In genomic region chr1:32448186-32448772, GRCh38 we compare ENCODE assay signal across 8 cellular contexts. TPM values are rescaled to one million over a fixed set of nuclear protein-coding genes. Genes with fewer than 3 reads are reported as not detected.
DNase-seq lines count a peak whose midpoint lies in the region; ATAC-seq, FAIRE-seq and TF ChIP-seq lines count a peak whose summit lies in the region.
"Not testable (repeated sequence)": the region's sequence is repeated elsewhere in the genome, so short reads cannot be mapped to it uniquely, and the experiment has no call there.

No MANE protein-coding gene starts in this region.

- dilution Hi-C loops in IMR-90 (cut with HindIII; ENCODE audit: low sequenced_read_pairs, unreplicated experiment) = not testable (repeated sequence)

- peaks cover 43% of the 10 kb centered on the region for H3K4me1 Mint-ChIP-seq in WTC11
- H3K4me1 Mint-ChIP-seq in MCF 10A (ENCODE audit: insufficient read depth, unreplicated experiment) = not testable (repeated sequence)

- not testable (repeated sequence) for H3K27me3 Mint-ChIP-seq in WTC11 (ENCODE audit: low read depth)
- peaks cover 19% of the 10 kb centered on the region for H3K27me3 Mint-ChIP-seq in MCF 10A (ENCODE audit: insufficient read depth, unreplicated experiment)

- FAIRE-seq in pancreas (lab: Jason Lieb, UNC) = peak; percentile 59

- H3K9me3 ChIP-seq in IMR-90 (ENCODE audit: control insufficient read depth, insufficient read depth, low read length); right cardiac atrium (ENCODE audit: control insufficient read depth, low read length); pancreas; suprapubic skin: not testable (repeated sequence)

- H3K9me3 Mint-ChIP-seq in WTC11 = peaks cover 31% of the 10 kb centered on the region
- not testable (repeated sequence) for H3K9me3 Mint-ChIP-seq in MCF 10A (ENCODE audit: unreplicated experiment)

- H3K36me3 Mint-ChIP-seq in WTC11 = peaks cover 29% of the 10 kb centered on the region
- not testable (repeated sequence) for H3K36me3 Mint-ChIP-seq in MCF 10A (ENCODE audit: insufficient read depth, unreplicated experiment)

- TF ChIP-seq CTCF in IMR-90 (conservative IDR thresholded peaks at IDR 0.05; ENCODE audit: low read depth, low read length) (peak; percentile 74), WTC11 (IDR thresholded peaks at IDR 0.05) (peak; percentile 89), MCF 10A (IDR thresholded peaks at IDR 0.05; ENCODE audit: unreplicated experiment) (peak; percentile 91), pancreas (IDR thresholded peaks at IDR 0.05) (peak; percentile 65 to 75 (median 74)), suprapubic skin (IDR thresholded peaks at IDR 0.05) (peak; percentile 64 to 86)

- peak overlapping the region; percentile 63 for H3K4me2 ChIP-seq in IMR-90 (ENCODE audit: low read depth, low read length)

- not testable (repeated sequence) for H2AK5ac ChIP-seq in IMR-90 (ENCODE audit: low read depth, low read length)

- not testable (repeated sequence) for H4K5ac ChIP-seq in IMR-90 (ENCODE audit: low read depth, low read length)

- H3K9me1 ChIP-seq in IMR-90 (ENCODE audit: insufficient read depth, low read length) = not testable (repeated sequence)

- CTCF ChIA-PET in IMR-90 (lab: Yijun Ruan, JAX) (interaction anchor here (0.6 to 1.1 kb wide), 5 partner anchors 16 to 192 kb away, joined by 3 to 4 read pairs (median 3); no protein-coding TSS in a partner anchor), WTC11 (lab: Charles Lee) (interaction anchor here (0.6 to 2.8 kb wide), 12 partner anchors 9 to 294 kb away, joined by 3 to 16 read pairs (median 4); partner anchors contain the start of genes RBBP4 and ZBTB8B), MCF 10A (lab: Yijun Ruan, JAX) (interaction anchor here (0.6 to 2.4 kb wide), 15 partner anchors 9 to 428 kb away, joined by 3 to 8 read pairs (median 4); no protein-coding TSS in a partner anchor)

- H2AK9ac ChIP-seq in IMR-90 (replicated peaks; ENCODE audit: low read depth, low read length, poor library complexity) = not testable (repeated sequence)

- H3K23ac ChIP-seq in IMR-90 (ENCODE audit: low read depth, low read length) = not testable (repeated sequence)

- POLR2A ChIA-PET in IMR-90 (lab: Charles Lee; ENCODE audit: unreplicated experiment) = not testable (repeated sequence)
- POLR2A ChIA-PET in WTC11 (lab: Charles Lee) (interaction anchor here (0.5 to 0.6 kb wide), 2 partner anchors 56 to 78 kb away, joined by 4 to 5 read pairs; no protein-coding TSS in a partner anchor), MCF 10A (lab: Yijun Ruan, JAX) (interaction anchor here (1.0 to 1.6 kb wide), 2 partner anchors 201 to 203 kb away, joined by 3 to 5 read pairs; partner anchors contain the start of gene RBBP4)

- not testable (repeated sequence) for H4K20me1 ChIP-seq in IMR-90 (ENCODE audit: insufficient read depth, low read length)

- TF ChIP-seq POLR2A in IMR-90 (IDR thresholded peaks at IDR 0.05; ENCODE audit: low read depth, low read length); suprapubic skin (IDR thresholded peaks at IDR 0.05): not testable (repeated sequence)

- DNase-seq in DMS53 (lab: John Stamatoyannopoulos, UW) (peak; percentile 91), IMR-90 (peak; percentile 72), NCI-H748 treated with DMSO at 0.1 percent for 48 hours (lab: John Stamatoyannopoulos, UW) (peak; percentile 23), WTC11 (ENCODE audit: low spot score) (peak; percentile 82), MCF 10A (ENCODE audit: unreplicated experiment) (peak; percentile 85), right cardiac atrium (peak; percentile 74 to 91 (median 84)), pancreas (peak; percentile 46 to 81 (median 75)), suprapubic skin (ENCODE audit: low spot score in 2 of 2) (peak; percentile 78 to 85)

- not testable (repeated sequence) for H3K9ac ChIP-seq in IMR-90 (ENCODE audit: low read depth, low read length)

- not testable (repeated sequence) for H3K27me3 ChIP-seq in IMR-90 (ENCODE audit: control insufficient read depth, insufficient read depth, low read length); right cardiac atrium (ENCODE audit: control insufficient read depth, insufficient read depth); pancreas; suprapubic skin

- in situ Hi-C loops in IMR-90 (cut with MboI; ENCODE audit: low sequenced_read_pairs) = not testable (repeated sequence)

- not testable (repeated sequence) for H3K18ac ChIP-seq in IMR-90 (ENCODE audit: low read depth, low read length)

- H3K4ac ChIP-seq in IMR-90 (ENCODE audit: low read depth, low read length) = not testable (repeated sequence)

- ATAC-seq in IMR-90 (ENCODE audit: low read depth) (peak; percentile 94), WTC11 (peak; percentile 65), right cardiac atrium (peak; percentile 54 to 71), pancreas (peak in 3 of 4 donors; percentile 69 to 70 (median 70))

- 0 out of 4 replicates have a peak overlapping the region, but pooled peaks of 1 of the 2 experiments have one; percentile 29 for H4K8ac ChIP-seq in IMR-90 (ENCODE audit: low read depth in 2 of 2, low read length in 2 of 2)

- H2AFZ ChIP-seq in IMR-90 (replicated peaks; ENCODE audit: low read length, poor library complexity) = peak overlapping the region; percentile 65

- H4K91ac ChIP-seq in IMR-90 (ENCODE audit: insufficient read depth, low read depth, low read length) = not testable (repeated sequence)

- peak overlapping the region; percentile 62 for H3K4me3 Mint-ChIP-seq in WTC11
- H3K4me3 Mint-ChIP-seq in MCF 10A (ENCODE audit: unreplicated experiment) = peak overlapping the region; percentile 60

- H3K14ac ChIP-seq in IMR-90 (replicated peaks; ENCODE audit: low read depth, low read length) = not testable (repeated sequence)

- not testable (repeated sequence) for H3K4me1 ChIP-seq in IMR-90 (ENCODE audit: control insufficient read depth, insufficient read depth, low read length); right cardiac atrium (ENCODE audit: control insufficient read depth, insufficient read depth, low read length); pancreas; suprapubic skin

- not testable (repeated sequence) for H2BK15ac ChIP-seq in IMR-90 (ENCODE audit: low read depth, low read length)

- intact Hi-C loops in IMR-90 (cut with micrococcal nuclease) (loop anchor here (2.0 to 5.0 kb wide), 4 partner anchors 174 to 639 kb away; partner anchors contain the start of genes RBBP4 and ZBTB8OS), MCF 10A (cut with micrococcal nuclease) (loop anchor here (1.0 kb wide), 4 partner anchors 47 to 424 kb away; partner anchors contain the start of gene ZBTB8OS)
- intact Hi-C loops in right cardiac atrium (cut with DNase I); pancreas (cut with DNase I): not testable (repeated sequence)

- H2BK120ac ChIP-seq in IMR-90 (ENCODE audit: low read depth, low read length) = not testable (repeated sequence)

- H3K79me1 ChIP-seq in IMR-90 (ENCODE audit: low read depth in 1 of 2, low read length in 2 of 2) = not testable (repeated sequence)

- not testable (repeated sequence) for H3K36me3 ChIP-seq in IMR-90 (ENCODE audit: control insufficient read depth, insufficient read depth, low read length); pancreas; suprapubic skin

- 8% methylated on average over 3 of the region's 12 CpGs; no CpG with 5 or more reads in 1 of the 2 experiments for WGBS in IMR-90 (ENCODE audit: extremely low coverage in 2 of 2, insufficient read length in 1 of 2), 2 experiments
- WGBS in right cardiac atrium = 38% methylated on average over 12 of the region's 12 CpGs
- WGBS in pancreas, 2 donors = 41 to 44% methylated on average over 12 of the region's 12 CpGs
- 50% methylated on average over 12 of the region's 12 CpGs for WGBS in suprapubic skin

- H3K27ac Mint-ChIP-seq in WTC11 = not testable (repeated sequence)
- H3K27ac Mint-ChIP-seq in MCF 10A (ENCODE audit: low read depth, unreplicated experiment) = peak overlapping the region; percentile 75

- not testable (repeated sequence) for H3K27ac ChIP-seq in IMR-90 (ENCODE audit: insufficient read depth, low read length); right cardiac atrium (ENCODE audit: low read length); pancreas; suprapubic skin

- H3K56ac ChIP-seq in IMR-90 (ENCODE audit: extremely low read depth, insufficient read depth, low read length) = not testable (repeated sequence)

- not testable (repeated sequence) for TF ChIP-seq EP300 in suprapubic skin (IDR thresholded peaks at IDR 0.05)

- peak; percentile 75 for TF ChIP-seq RAD21 in IMR-90 (IDR thresholded peaks at IDR 0.05; ENCODE audit: low read length)

- peak overlapping the region; percentile 30 for H3K4me3 ChIP-seq in IMR-90 (ENCODE audit: insufficient read depth, low read depth, low read length)
- H3K4me3 ChIP-seq in right cardiac atrium (ENCODE audit: low read length); pancreas: not testable (repeated sequence)
- H3K4me3 ChIP-seq in suprapubic skin = peak overlapping the region; percentile 29

- not testable (repeated sequence) for H2BK20ac ChIP-seq in IMR-90 (ENCODE audit: low read depth, low read length)

- not testable (repeated sequence) for BruUV-seq in IMR-90 (replicated peaks; lab: Mats Ljungman, UMichigan); MCF 10A (replicated peaks; lab: Mats Ljungman, UMichigan)

- H2BK5ac ChIP-seq in IMR-90 (ENCODE audit: low read depth, low read length, poor library complexity, severe bottlenecking) = not testable (repeated sequence)

RNA-seq across cellular contexts. Expression of gene ZBTB8B, which starts 16.6 kb away (rescaled TPM):
- total RNA-seq in IMR-90 (2012; rRNA removed) = not detected in 2 replicates
- polyA plus RNA-seq in IMR-90 (2012; rRNA removed) = not detected in 2 replicates
- 0.01 TPM in 1 of 2 replicates, not detected in the other for polyA plus RNA-seq in IMR-90 (2012; cell fraction: cytosol; rRNA removed)
- polyA plus RNA-seq in IMR-90 (2012; cell fraction: nucleus; rRNA removed; ENCODE audit: low replicate concordance) = under 0.01 TPM in 1 of 2 replicates, not detected in the other
- 2.7 to 3.8 TPM (median 3.7 TPM) in 3 replicates for total RNA-seq in WTC11 (2021)
- total RNA-seq in MCF 10A (2022) = not detected in 2 replicates
- under 1 TPM in 3 of 4 donors, not detected in 1; 0.03 TPM for total RNA-seq in right cardiac atrium
- 0.02 TPM for polyA plus RNA-seq in right cardiac atrium
- total RNA-seq in pancreas = under 1 TPM; under 0.01 to 0.06 (median under 0.01) TPM
- polyA plus RNA-seq in pancreas = under 1 TPM; 0.04 to 0.05 TPM
- total RNA-seq in suprapubic skin = under 1 TPM in 1 of 4 donors, not detected in 3; 0.08 TPM

RNA-seq across cellular contexts. Expression of gene BSDC1, which starts 54.0 kb away (rescaled TPM):
- total RNA-seq in IMR-90 (2012; rRNA removed) (50.8 and 60.4 TPM in 2 replicates), WTC11 (2021) (42.4 to 44.3 TPM (median 43.6 TPM) in 3 replicates), MCF 10A (2022) (52.6 and 56.2 TPM in 2 replicates), right cardiac atrium (10 to 100 TPM; 40.4 to 56.0 (median 48.6) TPM), pancreas (10 to 100 TPM; 35.9 to 56.9 (median 47.0) TPM), suprapubic skin (100 to 1,000 TPM in 3 of 4 donors, 10 to 100 TPM in 1; 96.0 to 140 (median 120) TPM)
- polyA plus RNA-seq in IMR-90 (2012; rRNA removed) (50.4 and 56.8 TPM in 2 replicates), right cardiac atrium (37.1 TPM), pancreas (10 to 100 TPM; 36.3 to 40.5 TPM)
- polyA plus RNA-seq in IMR-90 (2012; cell fraction: cytosol; rRNA removed) = 31.5 and 48.4 TPM in 2 replicates
- 81.3 and 110 TPM in 2 replicates for polyA plus RNA-seq in IMR-90 (2012; cell fraction: nucleus; rRNA removed; ENCODE audit: low replicate concordance)

Comparison
In these comparisons a context has a peak if more than half of its experiments do, and no peak if none do; other contexts are left out.
1. DNase-seq: peak in every context shown above with its lines; median percentile 91 in DMS53; 85 in MCF 10A; 84 in right cardiac atrium; 82 in WTC11; 82 in suprapubic skin; 75 in pancreas; 72 in IMR-90; 23 in NCI-H748 treated with DMSO at 0.1 percent for 48 hours.